Comparison of ENCODE assay signal across 11 cellular contexts in the genomic region with DNA sequence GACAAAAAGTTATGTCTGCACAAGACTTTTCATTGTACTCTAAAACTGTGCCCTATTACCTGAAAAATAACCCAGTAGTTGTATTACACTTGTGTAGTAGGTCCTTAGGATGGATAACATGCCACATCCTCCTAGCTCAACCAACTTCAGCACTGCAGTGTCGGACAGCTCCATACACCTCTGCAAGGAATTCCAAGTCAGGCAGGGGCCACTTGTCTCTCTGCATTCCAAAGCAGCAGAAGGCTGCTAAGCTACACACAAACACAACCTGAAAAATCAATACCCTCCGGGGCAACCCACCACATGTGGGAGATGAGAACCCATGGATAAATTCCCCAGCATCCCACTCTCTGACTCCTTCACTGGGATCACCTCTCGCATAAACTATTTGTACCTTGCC. TPM values are rescaled to one million over a fixed set of nuclear protein-coding genes. Genes with fewer than 3 reads are reported as not detected.
A peak's percentile ranks its signal among the peaks of the same experiment; 100 is the strongest.
DNase-seq lines count a peak whose midpoint lies in the region; ATAC-seq and TF ChIP-seq lines count a peak whose summit lies in the region.
"Had no signal": no experiment of that assay in that cellular context is flagged by ENCODE, and none has a peak within 500 bp of the region (broad histone marks: within the 10 kb centered on the region; RNA-seq: fewer than 3 reads in every experiment).

No MANE protein-coding gene starts in this region.

- H3K79me1 ChIP-seq in neuronal stem cell (ENCODE audit: low read depth, low read length): no peaks in the 10 kb centered on the region

- H3K27ac ChIP-seq in coronary artery (no peak overlapping the region), neuronal stem cell (replicated peaks; ENCODE audit: low read length) (no peak overlapping the region)

- H3K27me3 ChIP-seq in NT2/D1 (ENCODE audit: insufficient read depth, insufficient read length): no peaks in the 10 kb centered on the region
- H3K27me3 ChIP-seq in neuronal stem cell (ENCODE audit: control insufficient read depth in 3 of 3, insufficient read depth in 3 of 3, low read depth in 1 of 3, low read length in 3 of 3): no peaks in the 10 kb centered on the region

- no peak overlapping the region for H3K18ac ChIP-seq in neuronal stem cell (ENCODE audit: low read length)

- H4K8ac ChIP-seq in neuronal stem cell (ENCODE audit: low read depth, low read length): no peak overlapping the region

- no peak overlapping the region for H3K4me3 Mint-ChIP-seq in activated naive CD4-positive, alpha-beta T cell treated with anti-CD3 and anti-CD28 coated beads for 36 hours
- H3K4me3 Mint-ChIP-seq: B cell had no signal

- H3K36me3 ChIP-seq in NT2/D1 (ENCODE audit: insufficient read depth, insufficient read length, low read length) (no peaks in the 10 kb centered on the region), neuronal stem cell (replicated peaks in 1 of 2; ENCODE audit: control insufficient read depth in 2 of 2, insufficient read depth in 2 of 2, low read length in 2 of 2) (no peaks in the 10 kb centered on the region)

- CTCF ChIA-PET in activated naive CD4-positive, alpha-beta T cell treated with anti-CD3 and anti-CD28 coated beads for 36 hours (lab: Charles Lee): no interaction called here

- peaks cover 24% of the 10 kb centered on the region for H3K36me3 Mint-ChIP-seq in activated naive CD4-positive, alpha-beta T cell treated with anti-CD3 and anti-CD28 coated beads for 36 hours (ENCODE audit: low read depth)

- H2BK12ac ChIP-seq in neuronal stem cell (ENCODE audit: low read length): no peak overlapping the region

- H3K4me1 Mint-ChIP-seq in activated naive CD4-positive, alpha-beta T cell treated with anti-CD3 and anti-CD28 coated beads for 36 hours (ENCODE audit: low read depth): no peaks in the 10 kb centered on the region
- H3K4me1 Mint-ChIP-seq: B cell had no signal

- H3K4me1 ChIP-seq in NT2/D1 (ENCODE audit: insufficient read depth, insufficient read length) (no peaks in the 10 kb centered on the region), neuronal stem cell (ENCODE audit: control insufficient read depth in 2 of 2, insufficient read depth in 1 of 2, low read depth in 1 of 2, low read length in 2 of 2) (no peaks in the 10 kb centered on the region)

- H3K27me3 Mint-ChIP-seq in activated naive CD4-positive, alpha-beta T cell treated with anti-CD3 and anti-CD28 coated beads for 36 hours (ENCODE audit: low read depth): no peaks in the 10 kb centered on the region
- H3K27me3 Mint-ChIP-seq: B cell had no signal

- H3K9me3 Mint-ChIP-seq in activated naive CD4-positive, alpha-beta T cell treated with anti-CD3 and anti-CD28 coated beads for 36 hours: peaks cover 16% of the 10 kb centered on the region

- no peak overlapping the region for H3K9ac ChIP-seq in NT2/D1 (ENCODE audit: insufficient read length, low read depth)
- no peak overlapping the region for H3K9ac ChIP-seq in neuronal stem cell (ENCODE audit: low read depth, low read length, poor library complexity)

- no peak overlapping the region for H3K27ac Mint-ChIP-seq in activated naive CD4-positive, alpha-beta T cell treated with anti-CD3 and anti-CD28 coated beads for 36 hours
- H3K27ac Mint-ChIP-seq: B cell had no signal

- no peak overlapping the region for H2BK120ac ChIP-seq in neuronal stem cell (ENCODE audit: low read depth, low read length)

- no peak for ATAC-seq in HG03432 (IDR thresholded peaks at IDR 0.05; ENCODE audit: unreplicated experiment)

- no peak overlapping the region for H2AK5ac ChIP-seq in neuronal stem cell (ENCODE audit: low read depth, low read length)

- H3K4me3 ChIP-seq in NT2/D1 (ENCODE audit: insufficient read length, low read depth) (no peak overlapping the region), coronary artery (no peak overlapping the region), neuronal stem cell (ENCODE audit: low read length in 2 of 2) (no peak overlapping the region)

- H3K23ac ChIP-seq in neuronal stem cell (ENCODE audit: low read depth, low read length, poor library complexity): no peak overlapping the region

- H2BK5ac ChIP-seq in neuronal stem cell (ENCODE audit: low read length): no peak overlapping the region

- H3K9me3 ChIP-seq in NT2/D1 (ENCODE audit: insufficient read depth, low read length) (peaks cover 15% of the 10 kb centered on the region; the same call in 1 of the 2 replicates), neuronal stem cell (replicated peaks in 1 of 2; ENCODE audit: control insufficient read depth in 2 of 2, insufficient read depth in 1 of 2, low read depth in 1 of 2, low read length in 2 of 2) (no peaks in the 10 kb centered on the region)

- H4K91ac ChIP-seq in neuronal stem cell (ENCODE audit: low read depth, low read length, poor library complexity): no peak overlapping the region

- TF ChIP-seq CTCF in coronary artery (IDR thresholded peaks at IDR 0.05): no peak

- H2BK15ac ChIP-seq in neuronal stem cell (ENCODE audit: low read length): no peak overlapping the region

- DNase-seq in activated naive CD4-positive, alpha-beta T cell treated with anti-CD3 and anti-CD28 coated beads for 36 hours: peak; percentile 60
- no peak for DNase-seq in activated naive CD4-positive, alpha-beta T cell treated with anti-CD3 and anti-CD28 coated beads, Interleukin-2, amount 50 U/mL, for 16 hours
- peak; percentile 68 for DNase-seq in NT2/D1 (ENCODE audit: low read depth, low spot score)
- DNase-seq in coronary artery (ENCODE audit: low spot score): peak; percentile 24
- DNase-seq in neuronal stem cell (ENCODE audit: low spot score): peak; percentile 73
- DNase-seq in NCI-H1092 (lab: John Stamatoyannopoulos, UW): no peak
- DNase-seq in NCI-H510A (lab: John Stamatoyannopoulos, UW): no peak
- DNase-seq: activated CD8-positive, alpha-beta memory T cell treated with anti-CD3 and anti-CD28 coated beads for 24 hours; NCI-H526 had no signal

- H3K14ac ChIP-seq in neuronal stem cell (ENCODE audit: low read length): no peak overlapping the region

- no CpG with 5 or more reads among the region's 3 CpGs for WGBS in neuronal stem cell (ENCODE audit: extremely low coverage in 2 of 2, insufficient read length in 2 of 2, insufficient replicate concordance in 1 of 2), 2 donors

- intact Hi-C loops in activated naive CD4-positive, alpha-beta T cell treated with anti-CD3 and anti-CD28 coated beads for 36 hours (cut with micrococcal nuclease): no loop called here

- no peak overlapping the region for H2AFZ ChIP-seq in neuronal stem cell (ENCODE audit: low read length)

- no peak overlapping the region for H3K4me2 ChIP-seq in neuronal stem cell (ENCODE audit: insufficient read depth, low read length, poor library complexity, severe bottlenecking)

- no peak overlapping the region for H3K4ac ChIP-seq in neuronal stem cell (ENCODE audit: low read length)

RNA-seq across cellular contexts. Expression of a gene that starts 50.2 kb away (rescaled TPM):
- 10 to 100 TPM; 49.3 to 50.0 TPM for total RNA-seq in activated naive CD4-positive, alpha-beta T cell treated with anti-CD3 and anti-CD28 coated beads for 36 hours
- 29.2 TPM for polyA plus RNA-seq in neuronal stem cell (2013, experiment 1 of 2)
- 30.5 TPM for polyA plus RNA-seq in neuronal stem cell (2013, experiment 2 of 2)

Comparison
In these comparisons a context has a peak if more than half of its experiments do, and no peak if none do; other contexts are left out.
1. DNase-seq: peak in activated naive CD4-positive, alpha-beta T cell treated with anti-CD3 and anti-CD28 coated beads for 36 hours (single experiment), NT2/D1 (single experiment), coronary artery (single experiment) and neuronal stem cell (single experiment); none in activated naive CD4-positive, alpha-beta T cell treated with anti-CD3 and anti-CD28 coated beads, Interleukin-2, amount 50 U/mL, for 16 hours (single experiment), NCI-H1092 (single experiment) and NCI-H510A (single experiment).